9 cellular contexts compared by ENCODE assay signal in genomic region chr19:7862413-7862951, GRCh38. TPM values are rescaled to one million over a fixed set of nuclear protein-coding genes. Genes with fewer than 3 reads are reported as not detected.
DNase-seq lines count a peak whose midpoint lies in the region; ATAC-seq, FAIRE-seq and TF ChIP-seq lines count a peak whose summit lies in the region.
"Had no signal": no experiment of that assay in that cellular context is flagged by ENCODE, and none has a peak within 500 bp of the region (broad histone marks: within the 10 kb centered on the region; RNA-seq: fewer than 3 reads in every experiment).

No MANE protein-coding gene starts in this region.

- H3K4me3 ChIP-seq in small intestine (ENCODE audit: low read depth in 1 of 2, low read length in 2 of 2): peak overlapping the region in 1 of 2 donors; percentile 27

- peaks cover 30% of the 10 kb centered on the region for H3K27me3 ChIP-seq in CD4-positive, alpha-beta T cell (ENCODE audit: control insufficient read depth, insufficient read depth, low read length)
- H3K27me3 ChIP-seq in small intestine (ENCODE audit: control insufficient read depth in 2 of 2, insufficient read depth in 2 of 2, low read length in 2 of 2): peaks cover 10 to 14% of the 10 kb centered on the region in 2 donors

- DNase-seq in CD4-positive, alpha-beta T cell: peak; percentile 60 to 78 (median 70)
- DNase-seq in NCI-H69 (lab: John Stamatoyannopoulos, UW) (peak; percentile 81), head of caudate nucleus (peak in 24 of 42 donors; percentile 39 to 76 (median 58)), small intestine (peak; percentile 63), foreskin melanocyte (no peak)
- DNase-seq in activated effector memory CD4-positive, alpha-beta T cell treated with anti-CD3 and anti-CD28 coated beads, Interleukin-2, amount 50 U/mL, for 16 hours: peak; percentile 88

- H3K4me1 Mint-ChIP-seq in CD4-positive, alpha-beta T cell (ENCODE audit: low read depth): peaks cover 8% of the 10 kb centered on the region

- CTCF ChIA-PET in CD4-positive, alpha-beta T cell (lab: Charles Lee): interaction anchor here (1.0 to 1.4 kb wide), 3 partner anchors 41 to 81 kb away, joined by 3 to 4 read pairs (median 3); partner anchors contain the start of genes MAP2K7, SNAPC2 and TIMM44

- TF ChIP-seq CTCF in CD4-positive, alpha-beta T cell (IDR thresholded peaks at IDR 0.05): no peak

- H3K9me3 ChIP-seq in CD4-positive, alpha-beta T cell (ENCODE audit: control insufficient read depth, low read length): no peaks in the 10 kb centered on the region
- no peaks in the 10 kb centered on the region for H3K9me3 ChIP-seq in small intestine (ENCODE audit: control insufficient read depth, low read depth)

- H3K4me1 ChIP-seq in small intestine (ENCODE audit: control insufficient read depth in 2 of 2, insufficient read depth in 1 of 2, low read depth in 1 of 2, low read length in 1 of 2): peaks cover 0 to 8% of the 10 kb centered on the region in 2 donors

- H3K36me3 Mint-ChIP-seq in CD4-positive, alpha-beta T cell (ENCODE audit: low read depth): no peaks in the 10 kb centered on the region

- H3K27ac Mint-ChIP-seq in CD4-positive, alpha-beta T cell: no peak overlapping the region

- H3K4me3 Mint-ChIP-seq in CD4-positive, alpha-beta T cell: no peak overlapping the region

- H3K27ac ChIP-seq in CD4-positive, alpha-beta T cell (ENCODE audit: low read depth, low read length): no peak overlapping the region
- no peak overlapping the region for H3K27ac ChIP-seq in small intestine (ENCODE audit: low read depth in 1 of 2, low read length in 1 of 2)

- POLR2A ChIA-PET in CD4-positive, alpha-beta T cell (lab: Charles Lee): interaction anchor here (0.6 to 2.7 kb wide), 6 partner anchors 13 to 978 kb away, joined by 3 to 12 read pairs (median 3); partner anchors contain the start of genes MAP2K7, PET100, SNAPC2 and XAB2

- H3K27me3 Mint-ChIP-seq in CD4-positive, alpha-beta T cell: peaks cover 7% of the 10 kb centered on the region

- intact Hi-C loops in CD4-positive, alpha-beta T cell (cut with DNase I, micrococcal nuclease): no loop called here
- intact Hi-C loops in head of caudate nucleus (cut with DNase I): loop anchor here (5.0 kb wide), 1 partner anchor 40 kb away; the partner anchor contains the start of gene MAP2K7

- FAIRE-seq in small intestine (lab: Jason Lieb, UNC): no peak
- FAIRE-seq: colon had no signal

- no peaks in the 10 kb centered on the region for H3K36me3 ChIP-seq in small intestine (ENCODE audit: control insufficient read depth in 2 of 2, insufficient read depth in 2 of 2, low read length in 2 of 2)

- ATAC-seq in CD4-positive, alpha-beta T cell (ENCODE audit: poor library complexity): peak; percentile 66
- ATAC-seq in GM21360 (IDR thresholded peaks at IDR 0.05; ENCODE audit: unreplicated experiment): no peak
- no peak for ATAC-seq in HG03342 (IDR thresholded peaks at IDR 0.05; ENCODE audit: unreplicated experiment)

- 0 to 4% (median 4%) methylated on average over 20 to 66 of the region's 67 CpGs for WGBS in small intestine, 3 donors

- H3K9me3 Mint-ChIP-seq in CD4-positive, alpha-beta T cell: no peaks in the 10 kb centered on the region

RNA-seq across cellular contexts. Expression of gene PRR36, which starts 11.7 kb away (rescaled TPM):
- total RNA-seq in CD4-positive, alpha-beta T cell: under 1 TPM; 0.25 to 0.30 TPM
- under 1 TPM in 1 of 3 donors, not detected in 2; 0.22 TPM for polyA plus RNA-seq in small intestine

RNA-seq across cellular contexts. Expression of gene LRRC8E, which starts 25.8 kb away (rescaled TPM):
- total RNA-seq in CD4-positive, alpha-beta T cell: not detected
- polyA plus RNA-seq in small intestine: under 1 TPM; 0.27 to 0.67 (median 0.52) TPM

RNA-seq across cellular contexts. Expression of gene EVI5L, which starts 32.5 kb away (rescaled TPM):
- 1 to 10 TPM; 5.2 to 6.0 TPM for total RNA-seq in CD4-positive, alpha-beta T cell
- 1 to 10 TPM; 2.9 to 8.4 (median 3.5) TPM for polyA plus RNA-seq in small intestine

RNA-seq across cellular contexts. Expression of gene MAP2K7, which starts 41.2 kb away (rescaled TPM):
- total RNA-seq in CD4-positive, alpha-beta T cell: 10 to 100 TPM; 81.7 to 82.3 TPM
- 10 to 100 TPM; 17.3 to 22.4 (median 20.8) TPM for polyA plus RNA-seq in small intestine

RNA-seq across cellular contexts. Expression of gene TGFBR3L, which starts 52.1 kb away (rescaled TPM):
- 1 to 10 TPM; 1.1 to 1.2 TPM for total RNA-seq in CD4-positive, alpha-beta T cell
- polyA plus RNA-seq in small intestine: under 1 TPM in 1 of 3 donors, not detected in 2; 0.21 TPM
